In genomic region chr5:138438003-138438723, GRCh38 we compare ENCODE assay signal across 8 cellular contexts. TPM values are rescaled to one million over a fixed set of nuclear protein-coding genes. Genes with fewer than 3 reads are reported as not detected.
DNase-seq lines count a peak whose midpoint lies in the region; ATAC-seq and TF ChIP-seq lines count a peak whose summit lies in the region.

No MANE protein-coding gene starts in this region.

- no peaks in the 10 kb centered on the region for H3K9me3 Mint-ChIP-seq in activated T-cell treated with anti-CD3 and anti-CD28 coated beads, Interleukin-2, amount 50 U/mL, for 4 hours

- H3K27me3 Mint-ChIP-seq in activated T-cell treated with anti-CD3 and anti-CD28 coated beads, Interleukin-2, amount 50 U/mL, for 4 hours (ENCODE audit: low read depth) = no peaks in the 10 kb centered on the region

- H3K27me3 ChIP-seq in layer of hippocampus (ENCODE audit: control insufficient read depth, insufficient read depth, low read length) (no peaks in the 10 kb centered on the region), tibial artery (no peaks in the 10 kb centered on the region)

- H3K9me3 ChIP-seq in tibial artery = no peaks in the 10 kb centered on the region

- peaks cover 12% of the 10 kb centered on the region for H3K36me3 Mint-ChIP-seq in activated T-cell treated with anti-CD3 and anti-CD28 coated beads, Interleukin-2, amount 50 U/mL, for 4 hours (ENCODE audit: insufficient read depth)

- H3K4me3 ChIP-seq in tibial artery = peak overlapping the region; percentile 53 to 65

- H3K4me1 Mint-ChIP-seq in activated T-cell treated with anti-CD3 and anti-CD28 coated beads, Interleukin-2, amount 50 U/mL, for 4 hours (ENCODE audit: low read depth) = peaks cover 19% of the 10 kb centered on the region

- peak overlapping the region; percentile 75 for H3K27ac ChIP-seq in angular gyrus (ENCODE audit: low read depth, low read length)
- peak overlapping the region; percentile 57 for H3K27ac ChIP-seq in layer of hippocampus (ENCODE audit: low read depth, low read length)
- H3K27ac ChIP-seq in tibial artery = peak overlapping the region; percentile 28 to 45

- peaks cover 0 to 19% (median 12%) of the 10 kb centered on the region in 4 donors for H3K4me1 ChIP-seq in tibial artery

- DNase-seq in activated T-cell treated with anti-CD3 and anti-CD28 coated beads, Interleukin-2, amount 50 U/mL, for 4 hours = no peak
- no peak for DNase-seq in activated T-cell treated with anti-CD3 and anti-CD28 coated beads, Interleukin-2, amount 50 U/mL, for 1 hour
- DNase-seq in tibial artery (peak in 1 of 2 donors; percentile 63), inferior parietal cortex (ENCODE audit: extremely low spot score) (no peak), Kasumi-1 (lab: John Stamatoyannopoulos, UW) (no peak)

- ATAC-seq in activated T-cell treated with anti-CD3 and anti-CD28 coated beads, Interleukin-2, amount 50 U/mL, for 4 hours = no peak
- ATAC-seq in HG03342 (IDR thresholded peaks at IDR 0.05; ENCODE audit: unreplicated experiment) = no peak

- intact Hi-C loops in tibial artery (cut with DNase I; ENCODE audit: low total_unique reads) = no loop called here

- H3K4me3 Mint-ChIP-seq in activated T-cell treated with anti-CD3 and anti-CD28 coated beads, Interleukin-2, amount 50 U/mL, for 4 hours = peak overlapping the region; percentile 81

- TF ChIP-seq CTCF in tibial artery (IDR thresholded peaks at IDR 0.05) = no peak

- H3K36me3 ChIP-seq in tibial artery = peaks cover 30 to 32% (median 31%) of the 10 kb centered on the region in 3 donors

RNA-seq across cellular contexts. Expression of gene REEP2, which starts 0.7 kb away (rescaled TPM):
- 1 to 10 TPM; 1.3 to 1.8 (median 1.7) TPM for total RNA-seq in activated T-cell treated with anti-CD3 and anti-CD28 coated beads, Interleukin-2, amount 50 U/mL, for 4 hours

RNA-seq across cellular contexts. Expression of gene EGR1, which starts 27.1 kb away (rescaled TPM):
- 10 to 100 TPM; 18.9 to 26.4 (median 20.0) TPM for total RNA-seq in activated T-cell treated with anti-CD3 and anti-CD28 coated beads, Interleukin-2, amount 50 U/mL, for 4 hours
